ENCODE assay signal across 1 cellular context in genomic region chr14:22315336-22315735, GRCh38.
TF ChIP-seq lines count a peak whose summit lies in the region.

No MANE protein-coding gene starts in this region.

TF ChIP-seq in WTC11, 78 proteins besides CTCF, POLR2A, EP300 and RAD21:
- TF ChIP-seq ESRRA (CRISPR knock-in tag; IDR thresholded peaks at IDR 0.05; ENCODE audit: borderline replicate concordance) (no peak), RORB (CRISPR knock-in tag; IDR thresholded peaks at IDR 0.05) (no peak), E2F4 (CRISPR knock-in tag; IDR thresholded peaks at IDR 0.05; ENCODE audit: borderline replicate concordance, low read depth) (no peak), NFYB (CRISPR knock-in tag; conservative IDR thresholded peaks at IDR 0.05; ENCODE audit: low read depth) (no peak)
- TF ChIP-seq, protein P1, sequence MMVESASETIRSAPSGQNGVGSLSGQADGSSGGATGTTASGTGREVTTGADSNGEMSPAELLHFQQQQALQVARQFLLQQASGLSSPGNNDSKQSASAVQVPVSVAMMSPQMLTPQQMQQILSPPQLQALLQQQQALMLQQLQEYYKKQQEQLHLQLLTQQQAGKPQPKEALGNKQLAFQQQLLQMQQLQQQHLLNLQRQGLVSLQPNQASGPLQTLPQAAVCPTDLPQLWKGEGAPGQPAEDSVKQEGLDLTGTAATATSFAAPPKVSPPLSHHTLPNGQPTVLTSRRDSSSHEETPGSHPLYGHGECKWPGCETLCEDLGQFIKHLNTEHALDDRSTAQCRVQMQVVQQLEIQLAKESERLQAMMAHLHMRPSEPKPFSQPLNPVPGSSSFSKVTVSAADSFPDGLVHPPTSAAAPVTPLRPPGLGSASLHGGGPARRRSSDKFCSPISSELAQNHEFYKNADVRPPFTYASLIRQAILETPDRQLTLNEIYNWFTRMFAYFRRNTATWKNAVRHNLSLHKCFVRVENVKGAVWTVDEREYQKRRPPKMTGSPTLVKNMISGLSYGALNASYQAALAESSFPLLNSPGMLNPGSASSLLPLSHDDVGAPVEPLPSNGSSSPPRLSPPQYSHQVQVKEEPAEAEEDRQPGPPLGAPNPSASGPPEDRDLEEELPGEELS (CRISPR knock-in tag; IDR thresholded peaks at IDR 0.05) = no peak
- TF ChIP-seq, protein P2, sequence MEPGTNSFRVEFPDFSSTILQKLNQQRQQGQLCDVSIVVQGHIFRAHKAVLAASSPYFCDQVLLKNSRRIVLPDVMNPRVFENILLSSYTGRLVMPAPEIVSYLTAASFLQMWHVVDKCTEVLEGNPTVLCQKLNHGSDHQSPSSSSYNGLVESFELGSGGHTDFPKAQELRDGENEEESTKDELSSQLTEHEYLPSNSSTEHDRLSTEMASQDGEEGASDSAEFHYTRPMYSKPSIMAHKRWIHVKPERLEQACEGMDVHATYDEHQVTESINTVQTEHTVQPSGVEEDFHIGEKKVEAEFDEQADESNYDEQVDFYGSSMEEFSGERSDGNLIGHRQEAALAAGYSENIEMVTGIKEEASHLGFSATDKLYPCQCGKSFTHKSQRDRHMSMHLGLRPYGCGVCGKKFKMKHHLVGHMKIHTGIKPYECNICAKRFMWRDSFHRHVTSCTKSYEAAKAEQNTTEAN (CRISPR knock-in tag; IDR thresholded peaks at IDR 0.05) = no peak
